In genomic region chr7:150450491-150450992, GRCh38 we compare ENCODE assay signal across 8 cellular contexts. TPM values are rescaled to one million over a fixed set of nuclear protein-coding genes. Genes with fewer than 3 reads are reported as not detected.
DNase-seq lines count a peak whose midpoint lies in the region; ATAC-seq and TF ChIP-seq lines count a peak whose summit lies in the region.

TSS of gene GIMAP8 (plus strand) at chr7:150450630. CDS start at chr7:150466699, 16,069 bp downstream.

- H3K27ac ChIP-seq in BLaER1 (peak within 1 kb of the TSS; percentile 78), gastroesophageal sphincter (peak within 1 kb of the TSS in 3 of 4 donors; percentile 63 to 79 (median 77)), spleen (peak within 1 kb of the TSS; percentile 82 to 95 (median 91))

- H3K4me2 ChIP-seq in BLaER1: peak within 1 kb of the TSS; percentile 96

- H3K4me1 ChIP-seq in BLaER1: peaks cover 79% of the 10 kb centered on the region
- H3K4me1 ChIP-seq in gastroesophageal sphincter: peaks cover 0 to 10% (median 0%) of the 10 kb centered on the region in 3 donors
- peaks cover 23 to 97% (median 76%) of the 10 kb centered on the region in 6 donors for H3K4me1 ChIP-seq in spleen

- intact Hi-C loops in spleen (cut with DNase I; ENCODE audit: low total_unique reads): no loop called here

- peak within 1 kb of the TSS; percentile 54; the same call in 1 of the 2 replicates for H3K9ac ChIP-seq in BLaER1

- peak; percentile 19 to 23 for TF ChIP-seq POLR2A in gastroesophageal sphincter (IDR thresholded peaks at IDR 0.05)
- peak in 1 of 3 donors; percentile 27 for TF ChIP-seq POLR2A in spleen (IDR thresholded peaks at IDR 0.05)

- H3K27me3 ChIP-seq in BLaER1 (no peaks in the 10 kb centered on the region), gastroesophageal sphincter (peaks cover 27% of the 10 kb centered on the region), spleen (replicated peaks in 1 of 7) (no peaks in the 10 kb centered on the region)

- DNase-seq in activated CD4-positive, alpha-beta T cell treated with anti-CD3 and anti-CD28 coated beads, Interleukin-2, amount 50 U/mL, for 1 hour: peak; percentile 66
- peak; percentile 92 for DNase-seq in spleen
- DNase-seq in HUDEP-2 (lab: John Stamatoyannopoulos, UW; ENCODE audit: unreplicated experiment in 76 of 76): no peak
- DNase-seq in 8988T: no peak
- no peak for DNase-seq in NCI-H1436 (lab: John Stamatoyannopoulos, UW)

- H3K4me3 ChIP-seq in BLaER1: peak within 1 kb of the TSS; percentile 60
- peak within 1 kb of the TSS; percentile 10 to 53 for H3K4me3 ChIP-seq in gastroesophageal sphincter
- peak within 1 kb of the TSS; percentile 29 to 93 (median 72) for H3K4me3 ChIP-seq in spleen

- no peak for TF ChIP-seq EP300 in gastroesophageal sphincter (IDR thresholded peaks at IDR 0.05)

- H3K9me3 ChIP-seq in BLaER1 (no peaks in the 10 kb centered on the region), gastroesophageal sphincter (no peaks in the 10 kb centered on the region), spleen (peaks cover 0 to under 1% (median 0%) of the 10 kb centered on the region in 8 donors)

- no peak for TF ChIP-seq CTCF in gastroesophageal sphincter (IDR thresholded peaks at IDR 0.05)
- TF ChIP-seq CTCF in spleen (IDR thresholded peaks at IDR 0.05 in 8 of 11, conservative IDR thresholded peaks at IDR 0.05 in 3 of 11): no peak

- WGBS in gastroesophageal sphincter (ENCODE audit: low coverage in 1 of 2), 2 donors: 37 to 56% methylated on average over 7 to 10 of the region's 22 CpGs
- 1 to 8% (median 4%) methylated on average over 21 to 22 of the region's 22 CpGs for WGBS in spleen, 5 donors

- peak; percentile 38 for ATAC-seq in HG02610 (IDR thresholded peaks at IDR 0.05; ENCODE audit: unreplicated experiment)
- ATAC-seq in gastroesophageal sphincter: peak; percentile 80

- peaks cover 8% of the 10 kb centered on the region; the same call in 1 of the 2 replicates for H4K20me1 ChIP-seq in BLaER1

- H3K36me3 ChIP-seq in BLaER1 (no peaks in the 10 kb centered on the region), gastroesophageal sphincter (no peaks in the 10 kb centered on the region), spleen (peaks cover 0 to 14% (median 0%) of the 10 kb centered on the region in 6 donors)

RNA-seq across cellular contexts. Expression of gene GIMAP8, which starts in this region (rescaled TPM):
- total RNA-seq in gastroesophageal sphincter (10 to 100 TPM in 3 of 4 donors, 1 to 10 TPM in 1; 6.1 to 19.1 (median 12.5) TPM), spleen (10 to 100 TPM; 47.6 to 96.0 (median 65.3) TPM)
- 10 to 100 TPM; 10.9 to 27.3 (median 14.7) TPM for polyA plus RNA-seq in spleen

Comparison
In these comparisons a context has a peak if more than half of its experiments do, and no peak if none do; other contexts are left out.
1. DNase-seq: peak in activated CD4-positive, alpha-beta T cell treated with anti-CD3 and anti-CD28 coated beads, Interleukin-2, amount 50 U/mL, for 1 hour (single experiment) and spleen (single experiment); none in HUDEP-2 (0 of 76), 8988T (single experiment) and NCI-H1436 (single experiment).
2. Peak in every context shown above with its lines, with median percentiles within 50 percentile points of each other: H3K27ac ChIP-seq and H3K4me3 ChIP-seq.